Comparison of ENCODE assay signal across 19 cellular contexts in the genomic region with DNA sequence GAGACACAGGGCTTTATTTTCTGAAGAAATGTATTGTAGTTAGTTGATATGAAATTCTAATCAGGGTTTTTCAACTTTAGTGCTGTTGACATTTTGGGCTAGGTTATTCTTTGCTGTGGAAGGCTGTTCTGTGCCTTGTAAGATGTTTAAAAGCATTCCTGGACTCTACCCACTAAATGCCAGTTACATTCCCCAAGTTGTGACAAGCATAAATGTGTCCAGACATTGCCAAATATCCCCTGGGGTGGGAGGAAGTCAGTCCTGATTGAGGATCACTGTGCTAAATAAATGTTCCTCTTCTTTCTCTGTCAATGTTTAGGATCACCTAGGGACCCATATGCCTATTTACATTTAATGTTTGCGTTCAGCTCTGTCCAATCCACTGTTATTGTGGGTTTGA.
DNase-seq lines count a peak whose midpoint lies in the region; ATAC-seq and TF ChIP-seq lines count a peak whose summit lies in the region.
"Had no signal": no experiment of that assay in that cellular context is flagged by ENCODE, and none has a peak within 500 bp of the region (broad histone marks: within the 10 kb centered on the region; RNA-seq: fewer than 3 reads in every experiment).

No MANE protein-coding gene starts in this region.

- H2AFZ ChIP-seq in GM23248, result no peak overlapping the region

- ATAC-seq in GM18502 (IDR thresholded peaks at IDR 0.05; ENCODE audit: poor library complexity, unreplicated experiment), result no peak
- ATAC-seq: A549 had no signal

- H3K4me3 Mint-ChIP-seq in mesothelial cell of epicardium, result no peak overlapping the region
- H3K4me3 Mint-ChIP-seq: H9, IgD-negative memory B cell had no signal

- no peak overlapping the region for H3K27ac ChIP-seq in GM23248
- H3K27ac ChIP-seq: A549, C4-2B had no signal

- peak overlapping the region; percentile 36 for H3K27ac Mint-ChIP-seq in mesothelial cell of epicardium
- H3K27ac Mint-ChIP-seq: H9, IgD-negative memory B cell had no signal

- in situ Hi-C loops in GM23248 (cut with MboI), result no loop called here

- H3K4me1 ChIP-seq in GM23248 (ENCODE audit: insufficient read depth), result no peaks in the 10 kb centered on the region
- H3K4me1 ChIP-seq: A549 had no signal

- H3F3A ChIP-seq in GM23248 (ENCODE audit: insufficient read depth), result no peaks in the 10 kb centered on the region

- no peak overlapping the region for H3K9ac ChIP-seq in GM23248

- intact Hi-C loops in posterior cingulate gyrus (cut with DNase I), result no loop called here

- no peak overlapping the region for H3K4me2 ChIP-seq in GM23248 (ENCODE audit: unreplicated experiment)
- H3K4me2 ChIP-seq: A549 had no signal

- no peaks in the 10 kb centered on the region for H3K9me2 ChIP-seq in GM23248 (ENCODE audit: insufficient read depth)

- peaks cover 21% of the 10 kb centered on the region for H3K4me1 Mint-ChIP-seq in mesothelial cell of epicardium
- H3K4me1 Mint-ChIP-seq: H9, IgD-negative memory B cell had no signal

- peak; percentile 2 for DNase-seq in AG08395 (ENCODE audit: low spot score)
- peak; percentile 1 for DNase-seq in GM23248
- peak; percentile 10 for DNase-seq in cerebellar cortex (ENCODE audit: low spot score)
- no peak for DNase-seq in mesothelial cell of epicardium (ENCODE audit: low spot score in 2 of 2, unreplicated experiment in 2 of 2)
- DNase-seq in DMS114 treated with DMSO at 0.1 percent for 48 hours (lab: John Stamatoyannopoulos, UW; ENCODE audit: unreplicated experiment), result no peak
- DNase-seq in NCI-H146 (lab: John Stamatoyannopoulos, UW), result no peak
- no peak for DNase-seq in posterior cingulate gyrus
- DNase-seq: DMS 273 treated with DMSO at 0.1 percent for 48 hours, H9, Kasumi-1, MV-4-11, NCI-H1436, NCI-H2081, NCI-H524, SHP77 had no signal

- no peaks in the 10 kb centered on the region for H3K9me3 ChIP-seq in GM23248 (ENCODE audit: low read depth)
- H3K9me3 ChIP-seq: A549 had no signal

- no peaks in the 10 kb centered on the region for H3K27me3 Mint-ChIP-seq in mesothelial cell of epicardium (ENCODE audit: low read depth)
- H3K27me3 Mint-ChIP-seq: IgD-negative memory B cell had no signal

- peaks cover 15% of the 10 kb centered on the region for H3K9me3 Mint-ChIP-seq in mesothelial cell of epicardium
- H3K9me3 Mint-ChIP-seq: H9 had no signal

- no peaks in the 10 kb centered on the region for H4K20me1 ChIP-seq in GM23248 (ENCODE audit: insufficient read depth)

- no peaks in the 10 kb centered on the region for H3K79me2 ChIP-seq in GM23248 (ENCODE audit: insufficient read depth)

- no peaks in the 10 kb centered on the region for H3K27me3 ChIP-seq in GM23248 (replicated peaks; ENCODE audit: insufficient read depth)

- WGBS in GM23248 (ENCODE audit: low coverage in 1 of 2, low lambda C conversion rate in 2 of 2, missing lambda C conversion rate in 2 of 2), 2 experiments, result 89 to 96% methylated on average over 1 of the region's 1 CpG

- TF ChIP-seq CTCF in mesothelial cell of epicardium (IDR thresholded peaks at IDR 0.05; ENCODE audit: unreplicated experiment), result no peak

- peaks cover 8% of the 10 kb centered on the region for H3K36me3 Mint-ChIP-seq in mesothelial cell of epicardium

- H3K36me3 ChIP-seq in GM23248 (ENCODE audit: low read depth), result no peaks in the 10 kb centered on the region

- H3K4me3 ChIP-seq in GM23248, result no peak overlapping the region
- H3K4me3 ChIP-seq: A549 had no signal

Comparison
In these comparisons a context has a peak if more than half of its experiments do, and no peak if none do; other contexts are left out.
1. DNase-seq: peak in AG08395 (single experiment), GM23248 (single experiment) and cerebellar cortex (single experiment); none in mesothelial cell of epicardium (0 of 2), DMS114 treated with DMSO at 0.1 percent for 48 hours (single experiment), NCI-H146 (single experiment) and posterior cingulate gyrus (0 of 10).